Comparison of ENCODE assay signal across 18 cellular contexts in the genomic region with DNA sequence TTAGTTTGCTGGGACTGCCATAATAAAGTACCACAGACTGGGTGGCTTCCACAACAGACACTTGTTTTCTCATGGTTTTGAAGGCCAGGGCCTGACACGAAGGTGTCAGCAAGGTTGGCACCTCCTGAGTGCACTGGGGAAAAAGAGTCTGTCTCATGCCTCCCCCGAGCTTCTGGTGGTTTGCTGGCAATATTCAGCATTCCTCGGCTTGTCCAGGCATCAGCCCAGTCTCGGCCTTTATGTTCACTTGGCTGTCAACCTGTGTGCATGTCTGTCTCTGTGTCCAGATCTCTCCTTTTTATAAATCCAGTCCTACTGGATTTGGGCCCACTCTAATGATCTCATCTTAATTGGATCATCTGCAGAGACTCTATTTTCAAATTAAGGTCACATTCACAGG.
A peak's percentile ranks its signal among the peaks of the same experiment; 100 is the strongest.
DNase-seq lines count a peak whose midpoint lies in the region; ATAC-seq, FAIRE-seq and TF ChIP-seq lines count a peak whose summit lies in the region.
"Had no signal": no experiment of that assay in that cellular context is flagged by ENCODE, and none has a peak within 500 bp of the region (broad histone marks: within the 10 kb centered on the region; RNA-seq: fewer than 3 reads in every experiment).

No MANE protein-coding gene starts in this region.

- H3K36me3 ChIP-seq in thymus (ENCODE audit: control insufficient read depth, insufficient read depth) = peaks cover 41% of the 10 kb centered on the region

- no peak overlapping the region for H3K4me3 ChIP-seq in thymus (ENCODE audit: low read length)

- POLR2A ChIA-PET in WTC11 (lab: Charles Lee) = no interaction called here

- FAIRE-seq in GM12892 (lab: Jason Lieb, UNC) = peak; percentile 56
- FAIRE-seq: GM19239, H1 had no signal

- no peaks in the 10 kb centered on the region for H3K27me3 ChIP-seq in thymus (ENCODE audit: control insufficient read depth, insufficient read depth)

- no peak for TF ChIP-seq CTCF in WTC11 (IDR thresholded peaks at IDR 0.05)

- WGBS in thymus = 94% methylated on average over 4 of the region's 4 CpGs

- no peak for ATAC-seq in WTC11
- ATAC-seq in HG03521 (IDR thresholded peaks at IDR 0.05; ENCODE audit: unreplicated experiment) = no peak
- ATAC-seq in HG02870 (IDR thresholded peaks at IDR 0.05; ENCODE audit: unreplicated experiment) = no peak

- H3K36me3 Mint-ChIP-seq in WTC11 = no peaks in the 10 kb centered on the region

- H3K4me1 ChIP-seq in thymus (ENCODE audit: control insufficient read depth, insufficient read depth, low read length) = no peaks in the 10 kb centered on the region

- no peak overlapping the region for H3K4me3 Mint-ChIP-seq in WTC11

- H3K9me3 ChIP-seq in thymus (ENCODE audit: control insufficient read depth) = no peaks in the 10 kb centered on the region

- H3K27ac Mint-ChIP-seq in WTC11 = 0 out of 2 replicates have a peak overlapping the region, but pooled peaks have one; percentile 54

- TF ChIP-seq POLR2A in GM12892 (IDR thresholded peaks at IDR 0.05; ENCODE audit: low read depth, low read length) = no peak

- peak overlapping the region; percentile 57 for H3K27ac ChIP-seq in epithelial cell of prostate
- H3K27ac ChIP-seq in thymus (ENCODE audit: low read depth) = peak overlapping the region; percentile 8

- H3K9me3 Mint-ChIP-seq in WTC11 = no peaks in the 10 kb centered on the region

- no peaks in the 10 kb centered on the region for H3K4me1 Mint-ChIP-seq in WTC11

- CTCF ChIA-PET in WTC11 (lab: Charles Lee) = no interaction called here

- no peaks in the 10 kb centered on the region for H3K27me3 Mint-ChIP-seq in WTC11 (ENCODE audit: low read depth)

- no peak for DNase-seq in GM12892 (ENCODE audit: insufficient read length)
- DNase-seq in WTC11 (ENCODE audit: low spot score) = no peak
- DNase-seq in epithelial cell of prostate (ENCODE audit: low read depth, low spot score) = no peak
- DNase-seq in ecto neural progenitor cell (ENCODE audit: low spot score) = no peak
- DNase-seq: AML-193; MM.1S; NCI-H1092 treated with DMSO at 0.1 percent for 48 hours; NCI-H1694; NCI-H2107; NCI-H2227 treated with DMSO at 0.1 percent for 48 hours; NCI-H524; NK-92 treated with Interleukin-12 subunit alpha and Interleukin-12 subunit beta, amount 100 ng/mL, for 24 hours; SIG-M5 had no signal

TF ChIP-seq in WTC11, 78 proteins besides CTCF, POLR2A, EP300 and RAD21 (continues in another document):
- TF ChIP-seq, protein P1, sequence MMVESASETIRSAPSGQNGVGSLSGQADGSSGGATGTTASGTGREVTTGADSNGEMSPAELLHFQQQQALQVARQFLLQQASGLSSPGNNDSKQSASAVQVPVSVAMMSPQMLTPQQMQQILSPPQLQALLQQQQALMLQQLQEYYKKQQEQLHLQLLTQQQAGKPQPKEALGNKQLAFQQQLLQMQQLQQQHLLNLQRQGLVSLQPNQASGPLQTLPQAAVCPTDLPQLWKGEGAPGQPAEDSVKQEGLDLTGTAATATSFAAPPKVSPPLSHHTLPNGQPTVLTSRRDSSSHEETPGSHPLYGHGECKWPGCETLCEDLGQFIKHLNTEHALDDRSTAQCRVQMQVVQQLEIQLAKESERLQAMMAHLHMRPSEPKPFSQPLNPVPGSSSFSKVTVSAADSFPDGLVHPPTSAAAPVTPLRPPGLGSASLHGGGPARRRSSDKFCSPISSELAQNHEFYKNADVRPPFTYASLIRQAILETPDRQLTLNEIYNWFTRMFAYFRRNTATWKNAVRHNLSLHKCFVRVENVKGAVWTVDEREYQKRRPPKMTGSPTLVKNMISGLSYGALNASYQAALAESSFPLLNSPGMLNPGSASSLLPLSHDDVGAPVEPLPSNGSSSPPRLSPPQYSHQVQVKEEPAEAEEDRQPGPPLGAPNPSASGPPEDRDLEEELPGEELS (CRISPR knock-in tag; IDR thresholded peaks at IDR 0.05) = no peak
- TF ChIP-seq ZNF416 (CRISPR knock-in tag; IDR thresholded peaks at IDR 0.05) (no peak), ZBTB43 (CRISPR knock-in tag; IDR thresholded peaks at IDR 0.05) (no peak), IRF2 (CRISPR knock-in tag; IDR thresholded peaks at IDR 0.05; ENCODE audit: borderline replicate concordance, low read depth) (no peak), ZNF425 (CRISPR knock-in tag; conservative IDR thresholded peaks at IDR 0.05) (no peak), ZNF281 (CRISPR knock-in tag; IDR thresholded peaks at IDR 0.05) (no peak), PRDM15 (CRISPR knock-in tag; IDR thresholded peaks at IDR 0.05) (no peak)
- TF ChIP-seq, protein P2, sequence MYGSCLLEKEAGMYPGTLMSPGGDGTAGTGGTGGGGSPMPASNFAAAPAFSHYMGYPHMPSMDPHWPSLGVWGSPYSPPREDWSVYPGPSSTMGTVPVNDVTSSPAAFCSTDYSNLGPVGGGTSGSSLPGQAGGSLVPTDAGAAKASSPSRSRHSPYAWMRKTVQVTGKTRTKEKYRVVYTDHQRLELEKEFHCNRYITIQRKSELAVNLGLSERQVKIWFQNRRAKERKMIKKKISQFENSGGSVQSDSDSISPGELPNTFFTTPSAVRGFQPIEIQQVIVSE (CRISPR knock-in tag; IDR thresholded peaks at IDR 0.05; ENCODE audit: borderline replicate concordance) = no peak
